ENCODE assay signal across 8 cellular contexts in the genomic region with DNA sequence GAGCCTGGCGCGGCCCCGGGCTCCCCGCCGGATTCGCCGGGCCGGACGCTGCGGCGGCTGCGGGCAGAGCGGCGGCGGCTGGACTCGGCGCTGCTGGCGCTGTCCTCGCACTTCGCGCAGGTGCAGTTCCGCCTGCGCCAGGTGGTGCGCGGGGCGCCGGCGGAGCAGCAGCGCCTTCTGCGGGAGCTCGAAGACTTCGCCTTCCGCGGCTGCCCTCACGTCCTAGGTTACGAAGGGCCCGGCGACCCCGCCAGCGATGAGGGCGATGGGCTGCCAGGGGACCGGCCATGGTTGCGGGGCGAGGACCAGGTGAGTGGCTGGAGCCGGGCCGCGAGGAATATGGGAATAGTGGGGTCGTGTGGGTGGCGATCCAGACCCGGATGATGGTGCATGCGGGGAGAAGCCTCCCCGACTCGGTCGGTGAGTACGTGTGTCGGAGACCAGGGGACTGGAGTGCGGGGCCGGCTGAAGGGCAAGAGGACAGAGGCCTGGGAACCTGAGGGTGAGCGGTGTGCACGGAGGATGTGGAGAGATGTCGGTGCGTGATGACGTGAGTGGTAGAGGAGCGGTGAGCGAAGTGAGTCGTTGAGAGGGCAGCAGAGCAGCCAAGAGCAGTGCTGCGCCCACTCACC. TPM values are rescaled to one million over a fixed set of nuclear protein-coding genes. Genes with fewer than 3 reads are reported as not detected.
DNase-seq lines count a peak whose midpoint lies in the region; ATAC-seq and TF ChIP-seq lines count a peak whose summit lies in the region.

No MANE protein-coding gene starts in this region.

- H3K9me3 Mint-ChIP-seq in activated CD4-positive, alpha-beta T cell treated with anti-CD3 and anti-CD28 coated beads, Interleukin-2, amount 10 ng/mL, durations not matched to agents 24 days and 14 days, result no peaks in the 10 kb centered on the region

- H3K27ac Mint-ChIP-seq in activated CD4-positive, alpha-beta T cell treated with anti-CD3 and anti-CD28 coated beads, Interleukin-2, amount 10 ng/mL, durations not matched to agents 24 days and 14 days, result peak overlapping the region; percentile 96

- H3K4me3 Mint-ChIP-seq in activated CD4-positive, alpha-beta T cell treated with anti-CD3 and anti-CD28 coated beads, Interleukin-2, amount 10 ng/mL, durations not matched to agents 24 days and 14 days, result peak overlapping the region; percentile 96

- DNase-seq in NCI-H226 (peak; percentile 52), lower leg skin (ENCODE audit: low spot score in 2 of 2) (no peak), epidermal melanocyte (ENCODE audit: insufficient read length, low spot score) (no peak)
- peak; percentile 88 for DNase-seq in activated CD4-positive, alpha-beta T cell treated with anti-CD3 and anti-CD28 coated beads, Interleukin-2, amount 10 ng/mL, durations not matched to agents 24 days and 14 days
- DNase-seq in stimulated activated CD4-positive, alpha-beta T cell treated with anti-CD3 and anti-CD28 coated beads, TNF-alpha, amount 100 ng/mL, for 48 hours (ENCODE audit: low read depth in 3 of 3), result peak in 2 of 3 donors; percentile 57 to 63

- no peaks in the 10 kb centered on the region for H3K27me3 Mint-ChIP-seq in activated CD4-positive, alpha-beta T cell treated with anti-CD3 and anti-CD28 coated beads, Interleukin-2, amount 10 ng/mL, durations not matched to agents 24 days and 14 days

- H3K27ac ChIP-seq in cingulate gyrus (ENCODE audit: low read depth, low read length), result peak overlapping the region; percentile 41

- intact Hi-C loops in activated CD4-positive, alpha-beta T cell treated with anti-CD3 and anti-CD28 coated beads, Interleukin-2, amount 10 ng/mL, durations not matched to agents 24 days and 14 days (cut with micrococcal nuclease), result loop anchor here (1.0 to 2.0 kb wide), 2 partner anchors 16 to 144 kb away; a partner anchor contains a TSS
- intact Hi-C loops in lower leg skin (cut with DNase I; ENCODE audit: low total_unique reads), result no loop called here

- WGBS in lower leg skin, 2 donors, result 0% methylated on average over 35 to 65 of the region's 67 CpGs

- peaks cover 30% of the 10 kb centered on the region for H3K4me1 Mint-ChIP-seq in activated CD4-positive, alpha-beta T cell treated with anti-CD3 and anti-CD28 coated beads, Interleukin-2, amount 10 ng/mL, durations not matched to agents 24 days and 14 days

- peak; percentile 61 for ATAC-seq in GM18498 (IDR thresholded peaks at IDR 0.05; ENCODE audit: unreplicated experiment)
- peak; percentile 38 for ATAC-seq in HG02943 (IDR thresholded peaks at IDR 0.05; ENCODE audit: low read depth, unreplicated experiment)

- no peak for TF ChIP-seq CTCF in lower leg skin (IDR thresholded peaks at IDR 0.05)

- peaks cover 19% of the 10 kb centered on the region for H3K36me3 Mint-ChIP-seq in activated CD4-positive, alpha-beta T cell treated with anti-CD3 and anti-CD28 coated beads, Interleukin-2, amount 10 ng/mL, durations not matched to agents 24 days and 14 days (ENCODE audit: low read depth)

- no peak for TF ChIP-seq POLR2A in lower leg skin (IDR thresholded peaks at IDR 0.05)

- peak overlapping the region; percentile 81 for H3K4me3 ChIP-seq in lower leg skin (ENCODE audit: low read depth, poor library complexity, severe bottlenecking)

RNA-seq across cellular contexts. Expression of a gene that starts 0.5 kb away (rescaled TPM):
- 20.2 and 20.5 TPM in 2 replicates for total RNA-seq in activated CD4-positive, alpha-beta T cell treated with anti-CD3 and anti-CD28 coated beads, Interleukin-2, amount 10 ng/mL, durations not matched to agents 24 days and 14 days
- 10 to 100 TPM; 12.6 to 16.0 (median 13.0) TPM for total RNA-seq in lower leg skin

RNA-seq across cellular contexts. Expression of a gene that starts 1.0 kb away (rescaled TPM):
- total RNA-seq in activated CD4-positive, alpha-beta T cell treated with anti-CD3 and anti-CD28 coated beads, Interleukin-2, amount 10 ng/mL, durations not matched to agents 24 days and 14 days, result 0.66 and 1.4 TPM in 2 replicates
- total RNA-seq in lower leg skin, result 1 to 10 TPM in 1 of 4 donors, under 1 TPM in 1, not detected in 2; 0.19 to 1.8 TPM

RNA-seq across cellular contexts. Expression of a gene that starts 16.6 kb away (rescaled TPM):
- 78.2 and 78.4 TPM in 2 replicates for total RNA-seq in activated CD4-positive, alpha-beta T cell treated with anti-CD3 and anti-CD28 coated beads, Interleukin-2, amount 10 ng/mL, durations not matched to agents 24 days and 14 days
- total RNA-seq in lower leg skin, result 10 to 100 TPM; 10.3 to 21.7 (median 17.2) TPM

RNA-seq across cellular contexts. Expression of a gene that starts 17.3 kb away (rescaled TPM):
- total RNA-seq in activated CD4-positive, alpha-beta T cell treated with anti-CD3 and anti-CD28 coated beads, Interleukin-2, amount 10 ng/mL, durations not matched to agents 24 days and 14 days, result 1,178 and 1,206 TPM in 2 replicates
- 1,000 to 10,000 TPM; 1,091 to 1,783 (median 1,434) TPM for total RNA-seq in lower leg skin

RNA-seq across cellular contexts. Expression of a gene that starts 25.7 kb away (rescaled TPM):
- total RNA-seq in activated CD4-positive, alpha-beta T cell treated with anti-CD3 and anti-CD28 coated beads, Interleukin-2, amount 10 ng/mL, durations not matched to agents 24 days and 14 days, result 51.9 and 55.2 TPM in 2 replicates
- 10 to 100 TPM in 3 of 4 donors, 1 to 10 TPM in 1; 7.6 to 18.5 (median 16.9) TPM for total RNA-seq in lower leg skin

Comparison
In these comparisons a context has a peak if more than half of its experiments do, and no peak if none do; other contexts are left out.
1. DNase-seq: peak in NCI-H226 (single experiment), activated CD4-positive, alpha-beta T cell treated with anti-CD3 and anti-CD28 coated beads, Interleukin-2, amount 10 ng/mL, durations not matched to agents 24 days and 14 days (single experiment) and stimulated activated CD4-positive, alpha-beta T cell treated with anti-CD3 and anti-CD28 coated beads, TNF-alpha, amount 100 ng/mL, for 48 hours (2 of 3); none in lower leg skin (0 of 2) and epidermal melanocyte (single experiment).